8 cellular contexts compared by ENCODE assay signal in the genomic region with DNA sequence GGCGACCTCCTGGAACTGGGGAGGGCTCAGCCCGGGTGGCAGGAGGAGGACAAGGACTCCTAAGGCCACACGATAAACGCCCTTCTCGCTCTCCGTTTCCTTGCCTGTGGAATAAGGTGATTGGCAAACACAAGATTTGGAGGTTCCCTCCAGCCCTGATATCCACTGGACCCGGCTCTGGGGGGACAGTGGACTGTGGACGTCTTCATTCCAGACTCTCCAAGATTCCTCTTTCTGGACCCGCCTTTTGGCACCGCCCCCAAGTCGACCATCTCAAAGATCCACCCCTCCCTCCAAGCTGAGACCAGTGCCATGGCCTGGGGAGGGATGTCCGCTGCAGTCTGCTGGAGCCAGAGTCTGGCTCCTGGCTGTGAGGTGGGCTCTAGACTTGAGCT. TPM values are rescaled to one million over a fixed set of nuclear protein-coding genes. Genes with fewer than 3 reads are reported as not detected.
A peak's percentile ranks its signal among the peaks of the same experiment; 100 is the strongest.
DNase-seq lines count a peak whose midpoint lies in the region; ATAC-seq and TF ChIP-seq lines count a peak whose summit lies in the region.

No MANE protein-coding gene starts in this region.

- H3K4me3 ChIP-seq in AG09309 (ENCODE audit: control insufficient read depth, low read depth, low read length), result peak overlapping the region; percentile 56
- peak overlapping the region; percentile 57 for H3K4me3 ChIP-seq in HEK293 (ENCODE audit: low read depth, low read length)
- H3K4me3 ChIP-seq in ascending aorta, result peak overlapping the region; percentile 66 to 88
- peak overlapping the region; percentile 89 for H3K4me3 ChIP-seq in iPS-18c (ENCODE audit: insufficient read depth, low read depth, low read length)

- H3K36me3 ChIP-seq in HEK293 (ENCODE audit: control insufficient read depth in 2 of 2, insufficient read depth in 1 of 2, low read length in 2 of 2), result peaks cover 0 to 19% of the 10 kb centered on the region in 2 experiments; a peak in 1 of 3 replicates
- H3K36me3 ChIP-seq in ascending aorta, result peaks cover 22 to 30% of the 10 kb centered on the region in 2 donors

- POLR2A ChIA-PET in HEK293 (lab: Yijun Ruan, JAX), result interaction anchor here (0.7 to 1.6 kb wide), 7 partner anchors 19 to 90 kb away, joined by 3 to 11 read pairs (median 5); partner anchors contain the start of genes ZNF282 and ZNF783

- no peak for TF ChIP-seq CTCF in AG09309 (IDR thresholded peaks at IDR 0.05; ENCODE audit: control insufficient read depth, insufficient read depth, low read depth, low read length, missing control alignments)
- no peak for TF ChIP-seq CTCF in HEK293 (tag by site-specific recombination; IDR thresholded peaks at IDR 0.05)
- TF ChIP-seq CTCF in ascending aorta (IDR thresholded peaks at IDR 0.05), result no peak

- no peaks in the 10 kb centered on the region for H3K9me3 Mint-ChIP-seq in stimulated activated effector memory CD8-positive, alpha-beta T cell treated with anti-CD3 and anti-CD28 coated beads, Interleukin-12 subunit alpha, Interleukin-12 subunit beta, amount 100 ng/mL, for 72 hours

- H3K36me3 Mint-ChIP-seq in stimulated activated effector memory CD8-positive, alpha-beta T cell treated with anti-CD3 and anti-CD28 coated beads, Interleukin-12 subunit alpha, Interleukin-12 subunit beta, amount 100 ng/mL, for 72 hours, result peaks cover 28% of the 10 kb centered on the region

- H3K4me1 ChIP-seq in HEK293 (ENCODE audit: control insufficient read depth, insufficient read depth, low read length) (no peaks in the 10 kb centered on the region), ascending aorta (peaks cover 3 to 14% of the 10 kb centered on the region in 2 donors)

- intact Hi-C loops in ascending aorta (cut with DNase I), result loop anchor here (1.0 to 10.0 kb wide), 4 partner anchors 23 to 549 kb away; partner anchors contain the start of genes ZNF746, ZNF783 and ZNF862

- no peak for ATAC-seq in stimulated activated effector memory CD8-positive, alpha-beta T cell treated with anti-CD3 and anti-CD28 coated beads, Interleukin-12 subunit alpha, Interleukin-12 subunit beta, amount 100 ng/mL, for 72 hours
- ATAC-seq in GM21717 (IDR thresholded peaks at IDR 0.05; ENCODE audit: unreplicated experiment) (no peak), HG03432 (IDR thresholded peaks at IDR 0.05; ENCODE audit: unreplicated experiment) (no peak), HG03354 (IDR thresholded peaks at IDR 0.05; ENCODE audit: poor library complexity, severe bottlenecking, unreplicated experiment) (no peak)

- H3K9me3 ChIP-seq in HEK293 (ENCODE audit: control insufficient read depth, insufficient read depth, low read depth, low read length) (no peaks in the 10 kb centered on the region), ascending aorta (no peaks in the 10 kb centered on the region), iPS-18c (ENCODE audit: control insufficient read depth, insufficient read depth, low read length) (peaks cover 2% of the 10 kb centered on the region)

- H3K27me3 ChIP-seq in ascending aorta, result no peaks in the 10 kb centered on the region

- CTCF ChIA-PET in HEK293 (lab: Yijun Ruan, JAX), result interaction anchor here (0.7 to 1.9 kb wide), 9 partner anchors 11 to 210 kb away, joined by 3 to 7 read pairs (median 3); partner anchors contain the start of gene ZNF783

- peak overlapping the region; percentile 79 for H3K27ac Mint-ChIP-seq in stimulated activated effector memory CD8-positive, alpha-beta T cell treated with anti-CD3 and anti-CD28 coated beads, Interleukin-12 subunit alpha, Interleukin-12 subunit beta, amount 100 ng/mL, for 72 hours

- H3K27ac ChIP-seq in HEK293 (ENCODE audit: extremely low read depth, low read depth, low read length) (no peak overlapping the region), ascending aorta (peak overlapping the region in 1 of 2 donors; percentile 48)

- peak overlapping the region; percentile 83 for H3K4me3 Mint-ChIP-seq in stimulated activated effector memory CD8-positive, alpha-beta T cell treated with anti-CD3 and anti-CD28 coated beads, Interleukin-12 subunit alpha, Interleukin-12 subunit beta, amount 100 ng/mL, for 72 hours

- DNase-seq in AG09309 (ENCODE audit: low read depth) (no peak), ascending aorta (ENCODE audit: low spot score in 2 of 2) (no peak)
- no peak for DNase-seq in stimulated activated effector memory CD8-positive, alpha-beta T cell treated with anti-CD3 and anti-CD28 coated beads, Interleukin-12 subunit alpha, Interleukin-12 subunit beta, amount 100 ng/mL, for 72 hours (ENCODE audit: low spot score in 2 of 2)

- peaks cover 42% of the 10 kb centered on the region for H3K4me1 Mint-ChIP-seq in stimulated activated effector memory CD8-positive, alpha-beta T cell treated with anti-CD3 and anti-CD28 coated beads, Interleukin-12 subunit alpha, Interleukin-12 subunit beta, amount 100 ng/mL, for 72 hours

TF ChIP-seq in HEK293, 187 proteins besides CTCF, POLR2A, EP300 and RAD21 (continues in another document):
- TF ChIP-seq OSR2 (tag by site-specific recombination; IDR thresholded peaks at IDR 0.05) (no peak), GLIS1 (tag by site-specific recombination; IDR thresholded peaks at IDR 0.05) (peak; percentile 18; the same call in 1 of the 2 replicates), ZNF600 (tag by site-specific recombination; IDR thresholded peaks at IDR 0.05) (peak; percentile 36; the same call in 1 of the 2 replicates), ZNF335 (tag by site-specific recombination; conservative IDR thresholded peaks at IDR 0.05) (0 out of 2 replicates have a peak, but pooled peaks have one; percentile 12), KLF9 (tag by site-specific recombination; IDR thresholded peaks at IDR 0.05; ENCODE audit: low read depth) (no peak), BCL11A (tag by site-specific recombination; IDR thresholded peaks at IDR 0.05; ENCODE audit: low read depth) (no peak), MEIS1 (CRISPR knock-in tag; IDR thresholded peaks at IDR 0.05; ENCODE audit: borderline replicate concordance) (no peak), ZNF341 (tag by site-specific recombination; IDR thresholded peaks at IDR 0.05; ENCODE audit: low read depth) (no peak), ZNF133 (tag by site-specific recombination; IDR thresholded peaks at IDR 0.05) (no peak), ZNF37A (tag by site-specific recombination; IDR thresholded peaks at IDR 0.05) (no peak), ZNF610 (tag by site-specific recombination; IDR thresholded peaks at IDR 0.05; ENCODE audit: borderline replicate concordance) (no peak), ZEB2 (tag by site-specific recombination; IDR thresholded peaks at IDR 0.05) (0 out of 2 replicates have a peak, but pooled peaks have one; percentile 2), ZNF121 (tag by site-specific recombination; IDR thresholded peaks at IDR 0.05) (no peak), KLF7 (tag by site-specific recombination; IDR thresholded peaks at IDR 0.05; ENCODE audit: borderline replicate concordance) (no peak)
- TF ChIP-seq, protein P1, sequence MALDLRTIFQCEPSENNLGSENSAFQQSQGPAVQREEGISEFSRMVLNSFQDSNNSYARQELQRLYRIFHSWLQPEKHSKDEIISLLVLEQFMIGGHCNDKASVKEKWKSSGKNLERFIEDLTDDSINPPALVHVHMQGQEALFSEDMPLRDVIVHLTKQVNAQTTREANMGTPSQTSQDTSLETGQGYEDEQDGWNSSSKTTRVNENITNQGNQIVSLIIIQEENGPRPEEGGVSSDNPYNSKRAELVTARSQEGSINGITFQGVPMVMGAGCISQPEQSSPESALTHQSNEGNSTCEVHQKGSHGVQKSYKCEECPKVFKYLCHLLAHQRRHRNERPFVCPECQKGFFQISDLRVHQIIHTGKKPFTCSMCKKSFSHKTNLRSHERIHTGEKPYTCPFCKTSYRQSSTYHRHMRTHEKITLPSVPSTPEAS (tag by site-specific recombination; IDR thresholded peaks at IDR 0.05), result no peak
- TF ChIP-seq, protein P2, sequence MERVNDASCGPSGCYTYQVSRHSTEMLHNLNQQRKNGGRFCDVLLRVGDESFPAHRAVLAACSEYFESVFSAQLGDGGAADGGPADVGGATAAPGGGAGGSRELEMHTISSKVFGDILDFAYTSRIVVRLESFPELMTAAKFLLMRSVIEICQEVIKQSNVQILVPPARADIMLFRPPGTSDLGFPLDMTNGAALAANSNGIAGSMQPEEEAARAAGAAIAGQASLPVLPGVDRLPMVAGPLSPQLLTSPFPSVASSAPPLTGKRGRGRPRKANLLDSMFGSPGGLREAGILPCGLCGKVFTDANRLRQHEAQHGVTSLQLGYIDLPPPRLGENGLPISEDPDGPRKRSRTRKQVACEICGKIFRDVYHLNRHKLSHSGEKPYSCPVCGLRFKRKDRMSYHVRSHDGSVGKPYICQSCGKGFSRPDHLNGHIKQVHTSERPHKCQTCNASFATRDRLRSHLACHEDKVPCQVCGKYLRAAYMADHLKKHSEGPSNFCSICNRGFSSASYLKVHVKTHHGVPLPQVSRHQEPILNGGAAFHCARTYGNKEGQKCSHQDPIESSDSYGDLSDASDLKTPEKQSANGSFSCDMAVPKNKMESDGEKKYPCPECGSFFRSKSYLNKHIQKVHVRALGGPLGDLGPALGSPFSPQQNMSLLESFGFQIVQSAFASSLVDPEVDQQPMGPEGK (tag by site-specific recombination; IDR thresholded peaks at IDR 0.05), result no peak

RNA-seq across cellular contexts. Expression of gene ZNF783, which starts 23.6 kb away (rescaled TPM):
- total RNA-seq in ascending aorta, result 25.7 TPM

RNA-seq across cellular contexts. Expression of gene ZNF212, which starts 46.1 kb away (rescaled TPM):
- total RNA-seq in ascending aorta, result 5.2 TPM
